ENCODE assay signal across 29 cellular contexts in genomic region chr19:36043952-36044351, GRCh38. TPM values are rescaled to one million over a fixed set of nuclear protein-coding genes. Genes with fewer than 3 reads are reported as not detected.
DNase-seq lines count a peak whose midpoint lies in the region; ATAC-seq and TF ChIP-seq lines count a peak whose summit lies in the region.
"Had no signal": no experiment of that assay in that cellular context is flagged by ENCODE, and none has a peak within 500 bp of the region (broad histone marks: within the 10 kb centered on the region; RNA-seq: fewer than 3 reads in every experiment).

No MANE protein-coding gene starts in this region.

- H3K23ac ChIP-seq in IMR-90 (ENCODE audit: low read depth, low read length): no peak overlapping the region

- no peak overlapping the region for H4K5ac ChIP-seq in IMR-90 (ENCODE audit: low read depth, low read length)

- H3K4me1 Mint-ChIP-seq in nephron: peaks cover 23% of the 10 kb centered on the region
- H3K4me1 Mint-ChIP-seq: B cell had no signal

- no peak overlapping the region for H2BK120ac ChIP-seq in IMR-90 (ENCODE audit: low read depth, low read length)

- no peak overlapping the region for H4K91ac ChIP-seq in IMR-90 (ENCODE audit: insufficient read depth, low read depth, low read length)

- H3K27me3 ChIP-seq in IMR-90 (ENCODE audit: control insufficient read depth, insufficient read depth, low read length) (no peaks in the 10 kb centered on the region), gastroesophageal sphincter (no peaks in the 10 kb centered on the region)

- TF ChIP-seq POLR2A in IMR-90 (IDR thresholded peaks at IDR 0.05; ENCODE audit: low read depth, low read length): no peak
- no peak for TF ChIP-seq POLR2A in gastroesophageal sphincter (IDR thresholded peaks at IDR 0.05)

- peaks cover 9% of the 10 kb centered on the region for H3K4me1 ChIP-seq in IMR-90 (ENCODE audit: control insufficient read depth, insufficient read depth, low read length)
- H3K4me1 ChIP-seq in gastroesophageal sphincter: peaks cover 0 to 74% (median 4%) of the 10 kb centered on the region in 3 donors

- no peak overlapping the region for H2BK5ac ChIP-seq in IMR-90 (ENCODE audit: low read depth, low read length, poor library complexity, severe bottlenecking)

- ATAC-seq in IMR-90 (ENCODE audit: low read depth): no peak
- ATAC-seq in gastroesophageal sphincter: no peak
- ATAC-seq: CD8-positive, alpha-beta T cell; GM12878; GM23338 had no signal

- no peak overlapping the region for H2BK15ac ChIP-seq in IMR-90 (ENCODE audit: low read depth, low read length)

- peak overlapping the region; percentile 60 to 76 (median 65) for H3K27ac Mint-ChIP-seq in nephron
- H3K27ac Mint-ChIP-seq: B cell; CD8-positive, alpha-beta T cell; GM23338 had no signal

- no peak overlapping the region for H2AK5ac ChIP-seq in IMR-90 (ENCODE audit: low read depth, low read length)

- DNase-seq in IMR-90: no peak
- peak; percentile 51 for DNase-seq in superior temporal gyrus (ENCODE audit: extremely low spot score)
- DNase-seq in AML-193 (lab: John Stamatoyannopoulos, UW): no peak
- DNase-seq in 8988T: no peak
- no peak for DNase-seq in NCI-H128 (lab: John Stamatoyannopoulos, UW; ENCODE audit: unreplicated experiment)
- DNase-seq in NCI-H82 treated with DMSO at 0.1 percent for 48 hours (lab: John Stamatoyannopoulos, UW; ENCODE audit: unreplicated experiment): no peak
- DNase-seq: Caco-2; CD8-positive, alpha-beta T cell; DMS 273 treated with DMSO at 0.1 percent for 48 hours; DMS79; EL; GDM1; H9; NCI-H1048; NCI-H1417 treated with DMSO at 0.1 percent for 48 hours; NCI-H1694 treated with DMSO at 0.1 percent for 48 hours; NCI-H2081 treated with DMSO at 0.1 percent for 48 hours; NCI-H2171 treated with DMSO at 0.1 percent for 48 hours; NCI-H345; NCI-H510A treated with DMSO at 0.1 percent for 48 hours; NCI-H748 treated with DMSO at 0.1 percent for 48 hours; SK-N-SH had no signal

- no TSS peak for BruUV-seq in IMR-90 (replicated peaks; lab: Mats Ljungman, UMichigan)

- no peak for TF ChIP-seq RAD21 in IMR-90 (IDR thresholded peaks at IDR 0.05; ENCODE audit: low read length)

- H3K36me3 ChIP-seq in IMR-90 (ENCODE audit: control insufficient read depth, insufficient read depth, low read length) (peaks cover 5% of the 10 kb centered on the region), gastroesophageal sphincter (peaks cover 0 to 13% of the 10 kb centered on the region in 2 donors)

- H3K56ac ChIP-seq in IMR-90 (ENCODE audit: extremely low read depth, insufficient read depth, low read length): no peak overlapping the region

- no peaks in the 10 kb centered on the region for H3K9me3 Mint-ChIP-seq in nephron
- H3K9me3 Mint-ChIP-seq: CD8-positive, alpha-beta T cell; GM23338; H9 had no signal

- no peaks in the 10 kb centered on the region for H3K27me3 Mint-ChIP-seq in nephron (ENCODE audit: low read depth)
- H3K27me3 Mint-ChIP-seq: B cell had no signal

- no peak overlapping the region for H3K9ac ChIP-seq in IMR-90 (ENCODE audit: low read depth, low read length)
- H3K9ac ChIP-seq: SK-N-SH had no signal

- H3K18ac ChIP-seq in IMR-90 (ENCODE audit: low read depth, low read length): no peak overlapping the region

- in situ Hi-C loops in IMR-90 (cut with MboI; ENCODE audit: low sequenced_read_pairs): no loop called here

- CTCF ChIA-PET in IMR-90 (lab: Yijun Ruan, JAX): interaction anchor here (0.7 kb wide), 1 partner anchor 157 kb away, joined by 4 read pairs; no protein-coding TSS in a partner anchor

- no peak overlapping the region for H4K8ac ChIP-seq in IMR-90 (ENCODE audit: low read depth in 2 of 2, low read length in 2 of 2)

- no peaks in the 10 kb centered on the region for H4K20me1 ChIP-seq in IMR-90 (ENCODE audit: insufficient read depth, low read length)

- H3K9me3 ChIP-seq in IMR-90 (ENCODE audit: control insufficient read depth, insufficient read depth, low read length): no peaks in the 10 kb centered on the region
- no peaks in the 10 kb centered on the region for H3K9me3 ChIP-seq in gastroesophageal sphincter
- H3K9me3 ChIP-seq: Caco-2, SK-N-SH had no signal

- H3K36me3 Mint-ChIP-seq in nephron (ENCODE audit: low read depth): peaks cover 14% of the 10 kb centered on the region

- no peak overlapping the region for H3K4me3 Mint-ChIP-seq in nephron
- H3K4me3 Mint-ChIP-seq: B cell; CD8-positive, alpha-beta T cell; GM23338; H9 had no signal

- H3K4ac ChIP-seq in IMR-90 (ENCODE audit: low read depth, low read length): no peak overlapping the region

- no peak overlapping the region for H2BK20ac ChIP-seq in IMR-90 (ENCODE audit: low read depth, low read length)

- intact Hi-C loops in IMR-90 (cut with micrococcal nuclease): no loop called here

- H3K4me3 ChIP-seq in IMR-90 (ENCODE audit: insufficient read depth, low read depth, low read length) (no peak overlapping the region), gastroesophageal sphincter (no peak overlapping the region)
- H3K4me3 ChIP-seq: GM12878, GM23338 had no signal

- H2AFZ ChIP-seq in IMR-90 (replicated peaks; ENCODE audit: low read length, poor library complexity): no peak overlapping the region
- H2AFZ ChIP-seq: GM23338 had no signal

- WGBS in IMR-90 (ENCODE audit: extremely low coverage in 2 of 2, insufficient read length in 1 of 2), 2 experiments: 80% methylated on average over 1 of the region's 2 CpGs; no CpG with 5 or more reads in 1 of the 2 experiments
- WGBS in gastroesophageal sphincter (ENCODE audit: low coverage in 1 of 2), 2 donors: 68 to 75% methylated on average over 2 of the region's 2 CpGs

- no peak overlapping the region for H3K14ac ChIP-seq in IMR-90 (replicated peaks; ENCODE audit: low read depth, low read length)

- POLR2A ChIA-PET in IMR-90 (lab: Charles Lee; ENCODE audit: unreplicated experiment): no interaction called here

- H3K9me1 ChIP-seq in IMR-90 (ENCODE audit: insufficient read depth, low read length): no peaks in the 10 kb centered on the region; the same call in 1 of the 2 replicates

- no peak for TF ChIP-seq EP300 in gastroesophageal sphincter (IDR thresholded peaks at IDR 0.05)

- TF ChIP-seq CTCF in IMR-90 (conservative IDR thresholded peaks at IDR 0.05; ENCODE audit: low read depth, low read length): no peak
- no peak for TF ChIP-seq CTCF in gastroesophageal sphincter (IDR thresholded peaks at IDR 0.05)
- no peak for TF ChIP-seq CTCF in nephron (IDR thresholded peaks at IDR 0.05; ENCODE audit: unreplicated experiment in 3 of 3)

- peaks cover 4 to 21% of the 10 kb centered on the region in 2 experiments; a peak in 3 of 4 replicates for H3K79me1 ChIP-seq in IMR-90 (ENCODE audit: low read depth in 1 of 2, low read length in 2 of 2)

- dilution Hi-C loops in IMR-90 (cut with HindIII; ENCODE audit: low sequenced_read_pairs, unreplicated experiment): no loop called here

- H2AK9ac ChIP-seq in IMR-90 (replicated peaks; ENCODE audit: low read depth, low read length, poor library complexity): no peak overlapping the region

- peak overlapping the region; percentile 37; the same call in 1 of the 2 replicates for H3K27ac ChIP-seq in IMR-90 (ENCODE audit: insufficient read depth, low read length)
- H3K27ac ChIP-seq in gastroesophageal sphincter: peak overlapping the region; percentile 1 to 79 (median 74)
- H3K27ac ChIP-seq: C4-2B, HL-60 had no signal

- H3K4me2 ChIP-seq in IMR-90 (ENCODE audit: low read depth, low read length): no peak overlapping the region
- H3K4me2 ChIP-seq: GM23338, SK-N-SH had no signal

TF ChIP-seq in IMR-90, 13 proteins besides CTCF, POLR2A, EP300 and RAD21 (continues in another document):
- no peak for TF ChIP-seq MAZ (IDR thresholded peaks at IDR 0.05; ENCODE audit: borderline replicate concordance, low read depth, low read length)
- TF ChIP-seq NFE2L2 (IDR thresholded peaks at IDR 0.05; ENCODE audit: low read depth, low read length): no peak
- TF ChIP-seq RCOR1 (IDR thresholded peaks at IDR 0.05; ENCODE audit: insufficient replicate concordance, low read length): no peak
- TF ChIP-seq BHLHE40 (IDR thresholded peaks at IDR 0.05; ENCODE audit: low read depth, low read length): no peak
- no peak for TF ChIP-seq ELK1 (IDR thresholded peaks at IDR 0.05; ENCODE audit: borderline replicate concordance, low read depth, low read length)

RNA-seq across cellular contexts. Expression of gene THAP8, which starts 10.1 kb away (rescaled TPM):
- total RNA-seq in IMR-90 (2012; rRNA removed): 1.8 and 2.2 TPM in 2 replicates
- 5.9 and 7.2 TPM in 2 replicates for polyA plus RNA-seq in IMR-90 (2012; rRNA removed)
- polyA plus RNA-seq in IMR-90 (2012; cell fraction: cytosol; rRNA removed): 7.4 and 13.9 TPM in 2 replicates
- 3.2 and 7.3 TPM in 2 replicates for polyA plus RNA-seq in IMR-90 (2012; cell fraction: nucleus; rRNA removed; ENCODE audit: low replicate concordance)
- 10 to 100 TPM in 2 of 4 donors, 1 to 10 TPM in 2; 5.3 to 16.8 (median 9.4) TPM for total RNA-seq in gastroesophageal sphincter

RNA-seq across cellular contexts. Expression of gene WDR62, which starts 10.7 kb away (rescaled TPM):
- total RNA-seq in IMR-90 (2012; rRNA removed) (4.5 and 5.0 TPM in 2 replicates), gastroesophageal sphincter (under 1 TPM; 0.17 to 0.62 (median 0.29) TPM)
- polyA plus RNA-seq in IMR-90 (2012; rRNA removed): 7.0 and 8.2 TPM in 2 replicates
- 3.9 and 4.0 TPM in 2 replicates for polyA plus RNA-seq in IMR-90 (2012; cell fraction: cytosol; rRNA removed)
- polyA plus RNA-seq in IMR-90 (2012; cell fraction: nucleus; rRNA removed; ENCODE audit: low replicate concordance): 12.0 and 43.6 TPM in 2 replicates

RNA-seq across cellular contexts. Expression of gene CLIP3, which starts 11.3 kb away (rescaled TPM):
- total RNA-seq in IMR-90 (2012; rRNA removed) (5.0 and 5.4 TPM in 2 replicates), gastroesophageal sphincter (10 to 100 TPM; 26.8 to 66.2 (median 31.1) TPM)
- 24.4 and 28.7 TPM in 2 replicates for polyA plus RNA-seq in IMR-90 (2012; rRNA removed)
- polyA plus RNA-seq in IMR-90 (2012; cell fraction: cytosol; rRNA removed): 19.6 and 32.6 TPM in 2 replicates
- polyA plus RNA-seq in IMR-90 (2012; cell fraction: nucleus; rRNA removed; ENCODE audit: low replicate concordance): 15.2 and 35.7 TPM in 2 replicates

RNA-seq across cellular contexts. Expression of gene ALKBH6, which starts 29.9 kb away (rescaled TPM):
- total RNA-seq in IMR-90 (2012; rRNA removed) (10.3 and 12.9 TPM in 2 replicates), gastroesophageal sphincter (10 to 100 TPM; 10.7 to 38.3 (median 25.3) TPM)
- 38.7 and 42.7 TPM in 2 replicates for polyA plus RNA-seq in IMR-90 (2012; rRNA removed)
- 21.2 and 48.6 TPM in 2 replicates for polyA plus RNA-seq in IMR-90 (2012; cell fraction: cytosol; rRNA removed)
- polyA plus RNA-seq in IMR-90 (2012; cell fraction: nucleus; rRNA removed; ENCODE audit: low replicate concordance): 120 and 144 TPM in 2 replicates

RNA-seq across cellular contexts. Expression of gene SYNE4, which starts 35.3 kb away (rescaled TPM):
- total RNA-seq in IMR-90 (2012; rRNA removed) (not detected in 2 replicates), gastroesophageal sphincter (under 1 TPM in 3 of 4 donors, not detected in 1; 0.39 to 0.62 (median 0.47) TPM)
- 0.27 and 0.34 TPM in 2 replicates for polyA plus RNA-seq in IMR-90 (2012; rRNA removed)
- 0.09 and 0.19 TPM in 2 replicates for polyA plus RNA-seq in IMR-90 (2012; cell fraction: cytosol; rRNA removed)
- polyA plus RNA-seq in IMR-90 (2012; cell fraction: nucleus; rRNA removed; ENCODE audit: low replicate concordance): 3.7 and 5.4 TPM in 2 replicates
